Comparison of ENCODE assay signal across 30 cellular contexts in the genomic region with DNA sequence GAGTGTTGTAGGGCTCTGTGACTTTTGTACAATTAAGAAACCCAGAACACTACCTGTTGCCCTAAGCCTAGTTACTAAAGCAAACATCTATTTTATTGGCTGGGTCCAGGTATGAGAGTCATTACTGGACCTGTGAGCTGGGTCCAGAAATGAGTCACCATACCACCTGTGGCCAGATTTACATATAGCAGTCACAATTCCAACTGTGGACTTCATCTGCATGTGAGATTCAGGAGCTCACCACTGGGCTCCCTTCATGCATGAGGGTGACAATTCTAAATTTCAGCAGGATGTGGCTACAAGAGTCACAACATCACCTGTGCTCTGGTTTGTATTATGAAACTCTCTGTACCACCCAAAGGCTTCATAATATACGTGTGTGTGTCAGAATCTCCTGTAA.
"Had no signal": no experiment of that assay in that cellular context is flagged by ENCODE, and none has a peak within 500 bp of the region (broad histone marks: within the 10 kb centered on the region; RNA-seq: fewer than 3 reads in every experiment).

No MANE protein-coding gene starts in this region.

- H3K4me2 ChIP-seq: SK-N-SH had no signal

- DNase-seq: Karpas-422, NCI-H1048, NCI-H1092 treated with DMSO at 0.1 percent for 48 hours, NCI-H1105 treated with DMSO at 0.1 percent for 48 hours, NCI-H1417, NCI-H1436, NCI-H146, NCI-H1694, NCI-H187, NCI-H1930, NCI-H2029 treated with DMSO at 0.1 percent for 48 hours, NCI-H2081 treated with DMSO at 0.1 percent for 48 hours, NCI-H2107, NCI-H2171, NCI-H226, NCI-H446 treated with DMSO at 0.1 percent for 48 hours, NCI-H510A, NCI-H524, NCI-H526, NCI-H69, NCI-H748 treated with DMSO at 0.1 percent for 48 hours, NCI-H82, Peyer's patch, Right ventricle myocardium superior, RPMI8226, SHP77 treated with DMSO at 0.1 percent for 48 hours, SK-N-SH, SW 1271, T-helper 1 cell had no signal

- H3K27ac ChIP-seq: Peyer's patch, SJSA1 had no signal

- H3K27me3 ChIP-seq: Peyer's patch, SJSA1 had no signal

- H3K4me3 ChIP-seq: Peyer's patch, SJSA1 had no signal

- H3K9me3 ChIP-seq: SJSA1, SK-N-SH had no signal

- H3K4me1 ChIP-seq: Peyer's patch, SJSA1 had no signal

- H3K36me3 ChIP-seq: Peyer's patch, SJSA1 had no signal

- H3K9ac ChIP-seq: SK-N-SH had no signal

- H3K9me2 ChIP-seq: SK-N-SH had no signal
